ENCODE assay signal across 11 cellular contexts in genomic region chr7:2038876-2039728, GRCh38.
DNase-seq lines count a peak whose midpoint lies in the region; ATAC-seq and TF ChIP-seq lines count a peak whose summit lies in the region.
"Had no signal": no experiment of that assay in that cellular context is flagged by ENCODE, and none has a peak within 500 bp of the region (broad histone marks: within the 10 kb centered on the region; RNA-seq: fewer than 3 reads in every experiment).

No MANE protein-coding gene starts in this region.

- H3K36me3 Mint-ChIP-seq in activated naive CD4-positive, alpha-beta T cell treated with anti-CD3 and anti-CD28 coated beads for 36 hours (ENCODE audit: low read depth), result peaks cover 9% of the 10 kb centered on the region

- no peaks in the 10 kb centered on the region for H3K27me3 ChIP-seq in tibial artery
- H3K27me3 ChIP-seq: adrenal gland had no signal

- H3K9me3 Mint-ChIP-seq in activated naive CD4-positive, alpha-beta T cell treated with anti-CD3 and anti-CD28 coated beads for 36 hours, result no peaks in the 10 kb centered on the region

- H3K36me3 ChIP-seq in tibial artery, result peaks cover 0 to 10% (median 9%) of the 10 kb centered on the region in 3 donors
- H3K36me3 ChIP-seq: adrenal gland had no signal

- H3K9me3 ChIP-seq in tibial artery, result no peaks in the 10 kb centered on the region
- H3K9me3 ChIP-seq: adrenal gland had no signal

- H3K27ac Mint-ChIP-seq in activated naive CD4-positive, alpha-beta T cell treated with anti-CD3 and anti-CD28 coated beads for 36 hours, result no peak overlapping the region

- H3K4me3 ChIP-seq in tibial artery, result no peak overlapping the region

- ATAC-seq in HG03354 (IDR thresholded peaks at IDR 0.05; ENCODE audit: poor library complexity, severe bottlenecking, unreplicated experiment), result no peak

- peaks cover 52% of the 10 kb centered on the region for H3K4me1 Mint-ChIP-seq in activated naive CD4-positive, alpha-beta T cell treated with anti-CD3 and anti-CD28 coated beads for 36 hours (ENCODE audit: low read depth)

- CTCF ChIA-PET in activated naive CD4-positive, alpha-beta T cell treated with anti-CD3 and anti-CD28 coated beads for 36 hours (lab: Charles Lee), result interaction anchor here (0.8 to 1.4 kb wide), 2 partner anchors 12 to 60 kb away, joined by 4 read pairs; no protein-coding TSS in a partner anchor

- TF ChIP-seq CTCF in VCaP (conservative IDR thresholded peaks at IDR 0.05) (no peak), tibial artery (IDR thresholded peaks at IDR 0.05) (no peak)

- DNase-seq in activated naive CD4-positive, alpha-beta T cell treated with anti-CD3 and anti-CD28 coated beads for 36 hours, result peak; percentile 52
- no peak for DNase-seq in activated naive CD4-positive, alpha-beta T cell (lab: John Stamatoyannopoulos, UW)
- DNase-seq in hepatic stellate cell (ENCODE audit: low spot score) (peak; percentile 47), tibial artery (peak; percentile 7 to 38), middle frontal gyrus (ENCODE audit: extremely low spot score, low spot score) (no peak)
- no peak for DNase-seq in activated T-cell treated with anti-CD3 and anti-CD28 coated beads, Interleukin-2, amount 50 U/mL, for 48 hours
- DNase-seq: NCI-H774 had no signal

- H3K27ac ChIP-seq in VCaP (peak overlapping the region; percentile 74; the same call in 1 of the 2 replicates), tibial artery (no peak overlapping the region)
- H3K27ac ChIP-seq: adrenal gland, epithelial cell of prostate had no signal

- intact Hi-C loops in activated naive CD4-positive, alpha-beta T cell treated with anti-CD3 and anti-CD28 coated beads for 36 hours (cut with micrococcal nuclease), result loop anchor here (1.0 to 2.0 kb wide), 4 partner anchors 20 to 116 kb away; no protein-coding TSS in a partner anchor
- intact Hi-C loops in tibial artery (cut with DNase I; ENCODE audit: low total_unique reads), result no loop called here

- no peaks in the 10 kb centered on the region for H3K27me3 Mint-ChIP-seq in activated naive CD4-positive, alpha-beta T cell treated with anti-CD3 and anti-CD28 coated beads for 36 hours (ENCODE audit: low read depth)

- H3K4me1 ChIP-seq in tibial artery, result peaks cover 0 to 13% (median 7%) of the 10 kb centered on the region in 4 donors
- H3K4me1 ChIP-seq: adrenal gland had no signal

- H3K4me3 Mint-ChIP-seq in activated naive CD4-positive, alpha-beta T cell treated with anti-CD3 and anti-CD28 coated beads for 36 hours, result peak overlapping the region; percentile 27

Comparison
In these comparisons a context has a peak if more than half of its experiments do, and no peak if none do; other contexts are left out.
1. DNase-seq: peak in activated naive CD4-positive, alpha-beta T cell treated with anti-CD3 and anti-CD28 coated beads for 36 hours (single experiment), hepatic stellate cell (single experiment) and tibial artery (2 of 2); none in activated naive CD4-positive, alpha-beta T cell (0 of 4), middle frontal gyrus (single experiment) and activated T-cell treated with anti-CD3 and anti-CD28 coated beads, Interleukin-2, amount 50 U/mL, for 48 hours (0 of 2).